In the genomic region with DNA sequence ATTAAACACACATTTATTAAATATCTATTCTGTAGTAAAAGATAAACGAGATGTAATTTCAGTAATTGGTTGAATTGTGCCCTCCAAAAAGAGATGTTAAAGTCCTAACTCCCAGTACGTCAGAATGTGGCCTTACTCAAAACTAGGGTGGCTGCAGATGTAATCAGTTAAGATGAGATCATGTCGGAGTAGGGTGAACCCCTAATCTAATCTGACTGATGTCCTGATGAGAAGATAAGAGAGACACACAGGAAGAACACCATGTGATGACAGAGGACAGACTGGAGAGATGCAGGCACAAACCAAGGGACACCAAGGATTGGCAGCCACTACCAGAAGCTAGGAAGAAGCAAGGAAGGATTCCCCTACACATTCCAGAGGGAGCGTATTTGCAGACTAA, we compare ENCODE assay signal across 26 cellular contexts.
DNase-seq lines count a peak whose midpoint lies in the region; ATAC-seq, FAIRE-seq and TF ChIP-seq lines count a peak whose summit lies in the region.
"Had no signal": no experiment of that assay in that cellular context is flagged by ENCODE, and none has a peak within 500 bp of the region (broad histone marks: within the 10 kb centered on the region; RNA-seq: fewer than 3 reads in every experiment).

No MANE protein-coding gene starts in this region.

- no peak overlapping the region for H3K4me3 ChIP-seq in bronchial epithelial cell (ENCODE audit: low read depth, low read length)
- H3K4me3 ChIP-seq: A549; BLaER1 treated with 17β-estradiol and CSF1 and Interleukin-3, amounts not matched to agents 10 nM and 100 nM; GM12878; GM23248 had no signal

- TF ChIP-seq CTCF in bronchial epithelial cell (IDR thresholded peaks at IDR 0.05; ENCODE audit: insufficient read depth, low read length, severe bottlenecking) = no peak

- no peaks in the 10 kb centered on the region for H3K27me3 ChIP-seq in bronchial epithelial cell (ENCODE audit: control insufficient read depth, insufficient read depth, low read length)
- H3K27me3 ChIP-seq: BLaER1 treated with 17β-estradiol and CSF1 and Interleukin-3, amounts not matched to agents 10 nM and 100 nM had no signal

- no peaks in the 10 kb centered on the region for H3K9me3 Mint-ChIP-seq in activated CD4-positive, alpha-beta T cell treated with anti-CD3 and anti-CD28 coated beads for 36 hours (ENCODE audit: low read depth)
- H3K9me3 Mint-ChIP-seq in activated CD4-positive, alpha-beta T cell treated with anti-CD3 and anti-CD28 coated beads, Interleukin-2, amount 10 ng/mL, durations not matched to agents 24 days and 14 days = no peaks in the 10 kb centered on the region
- H3K9me3 Mint-ChIP-seq in stimulated activated effector memory CD8-positive, alpha-beta T cell treated with anti-CD3 and anti-CD28 coated beads, Interleukin-12 subunit alpha, Interleukin-12 subunit beta, amount 100 ng/mL, for 72 hours = no peaks in the 10 kb centered on the region
- H3K9me3 Mint-ChIP-seq: CD4-positive, alpha-beta T cell; CD8-positive, alpha-beta memory T cell had no signal

- no peak overlapping the region for H3K27ac Mint-ChIP-seq in activated CD4-positive, alpha-beta T cell treated with anti-CD3 and anti-CD28 coated beads for 36 hours
- no peak overlapping the region for H3K27ac Mint-ChIP-seq in activated CD4-positive, alpha-beta T cell treated with anti-CD3 and anti-CD28 coated beads, Interleukin-2, amount 10 ng/mL, durations not matched to agents 24 days and 14 days
- no peak overlapping the region for H3K27ac Mint-ChIP-seq in stimulated activated effector memory CD8-positive, alpha-beta T cell treated with anti-CD3 and anti-CD28 coated beads, Interleukin-12 subunit alpha, Interleukin-12 subunit beta, amount 100 ng/mL, for 72 hours
- H3K27ac Mint-ChIP-seq: CD14-positive monocyte; CD4-positive, alpha-beta T cell had no signal

- no peaks in the 10 kb centered on the region for H3K36me3 Mint-ChIP-seq in activated CD4-positive, alpha-beta T cell treated with anti-CD3 and anti-CD28 coated beads for 36 hours (ENCODE audit: low read depth)
- no peaks in the 10 kb centered on the region for H3K36me3 Mint-ChIP-seq in activated CD4-positive, alpha-beta T cell treated with anti-CD3 and anti-CD28 coated beads, Interleukin-2, amount 10 ng/mL, durations not matched to agents 24 days and 14 days (ENCODE audit: low read depth)
- H3K36me3 Mint-ChIP-seq in stimulated activated effector memory CD8-positive, alpha-beta T cell treated with anti-CD3 and anti-CD28 coated beads, Interleukin-12 subunit alpha, Interleukin-12 subunit beta, amount 100 ng/mL, for 72 hours = no peaks in the 10 kb centered on the region
- H3K36me3 Mint-ChIP-seq: CD8-positive, alpha-beta memory T cell had no signal

- DNase-seq in activated CD4-positive, alpha-beta T cell treated with anti-CD3 and anti-CD28 coated beads for 36 hours = no peak
- no peak for DNase-seq in activated CD4-positive, alpha-beta T cell treated with anti-CD3 and anti-CD28 coated beads, Interleukin-2, amount 10 ng/mL, durations not matched to agents 24 days and 14 days
- DNase-seq in bronchial epithelial cell (ENCODE audit: low read depth) (no peak), SHP77 (lab: John Stamatoyannopoulos, UW) (no peak)
- DNase-seq in stimulated activated effector memory CD8-positive, alpha-beta T cell treated with anti-CD3 and anti-CD28 coated beads, Interleukin-12 subunit alpha, Interleukin-12 subunit beta, amount 100 ng/mL, for 72 hours (ENCODE audit: low spot score in 2 of 2) = no peak
- DNase-seq: 8988T; ACHN; AML-193; BE2C; CD4-positive, alpha-beta T cell; CD8-positive, alpha-beta memory T cell; DMS 273 treated with DMSO at 0.1 percent for 48 hours; DMS79; EL; GDM1; GM23248; H7; HCEC 1CT had no signal

- POLR2A ChIA-PET in activated CD4-positive, alpha-beta T cell treated with anti-CD3 and anti-CD28 coated beads for 36 hours (lab: Charles Lee) = no interaction called here

- FAIRE-seq in bronchial epithelial cell (lab: Jason Lieb, UNC) = peak; percentile 40
- FAIRE-seq: A549, D721Med, GM12878, GM19239, H1 had no signal

- H3K27me3 Mint-ChIP-seq in activated CD4-positive, alpha-beta T cell treated with anti-CD3 and anti-CD28 coated beads for 36 hours = peaks cover 2% of the 10 kb centered on the region
- H3K27me3 Mint-ChIP-seq in activated CD4-positive, alpha-beta T cell treated with anti-CD3 and anti-CD28 coated beads, Interleukin-2, amount 10 ng/mL, durations not matched to agents 24 days and 14 days = no peaks in the 10 kb centered on the region
- H3K27me3 Mint-ChIP-seq: CD4-positive, alpha-beta T cell had no signal

- H3K4me1 Mint-ChIP-seq in activated CD4-positive, alpha-beta T cell treated with anti-CD3 and anti-CD28 coated beads for 36 hours = peaks cover 14% of the 10 kb centered on the region
- H3K4me1 Mint-ChIP-seq in activated CD4-positive, alpha-beta T cell treated with anti-CD3 and anti-CD28 coated beads, Interleukin-2, amount 10 ng/mL, durations not matched to agents 24 days and 14 days = peaks cover 10% of the 10 kb centered on the region
- H3K4me1 Mint-ChIP-seq in stimulated activated effector memory CD8-positive, alpha-beta T cell treated with anti-CD3 and anti-CD28 coated beads, Interleukin-12 subunit alpha, Interleukin-12 subunit beta, amount 100 ng/mL, for 72 hours = peaks cover 8% of the 10 kb centered on the region
- H3K4me1 Mint-ChIP-seq: CD14-positive monocyte had no signal

- no peaks in the 10 kb centered on the region for H3K36me3 ChIP-seq in bronchial epithelial cell (ENCODE audit: control insufficient read depth, insufficient read depth, low read length)
- H3K36me3 ChIP-seq: BE2C; BLaER1 treated with 17β-estradiol and CSF1 and Interleukin-3, amounts not matched to agents 10 nM and 100 nM had no signal

- intact Hi-C loops in activated CD4-positive, alpha-beta T cell treated with anti-CD3 and anti-CD28 coated beads for 36 hours (cut with DNase I, micrococcal nuclease) = no loop called here
- intact Hi-C loops in activated CD4-positive, alpha-beta T cell treated with anti-CD3 and anti-CD28 coated beads, Interleukin-2, amount 10 ng/mL, durations not matched to agents 24 days and 14 days (cut with micrococcal nuclease) = no loop called here

- no peak overlapping the region for H3K4me3 Mint-ChIP-seq in activated CD4-positive, alpha-beta T cell treated with anti-CD3 and anti-CD28 coated beads for 36 hours
- no peak overlapping the region for H3K4me3 Mint-ChIP-seq in activated CD4-positive, alpha-beta T cell treated with anti-CD3 and anti-CD28 coated beads, Interleukin-2, amount 10 ng/mL, durations not matched to agents 24 days and 14 days
- H3K4me3 Mint-ChIP-seq in stimulated activated effector memory CD8-positive, alpha-beta T cell treated with anti-CD3 and anti-CD28 coated beads, Interleukin-12 subunit alpha, Interleukin-12 subunit beta, amount 100 ng/mL, for 72 hours = no peak overlapping the region
- H3K4me3 Mint-ChIP-seq: CD14-positive monocyte; CD4-positive, alpha-beta T cell; CD8-positive, alpha-beta memory T cell had no signal

- CTCF ChIA-PET in activated CD4-positive, alpha-beta T cell treated with anti-CD3 and anti-CD28 coated beads for 36 hours (lab: Charles Lee) = no interaction called here

- peak; percentile 49 for ATAC-seq in activated CD4-positive, alpha-beta T cell treated with anti-CD3 and anti-CD28 coated beads for 36 hours
- ATAC-seq in stimulated activated effector memory CD8-positive, alpha-beta T cell treated with anti-CD3 and anti-CD28 coated beads, Interleukin-12 subunit alpha, Interleukin-12 subunit beta, amount 100 ng/mL, for 72 hours = peak; percentile 44
- ATAC-seq in HG03520 (IDR thresholded peaks at IDR 0.05; ENCODE audit: unreplicated experiment) = no peak
- ATAC-seq: A549, GM12878 had no signal
